In the genomic region with DNA sequence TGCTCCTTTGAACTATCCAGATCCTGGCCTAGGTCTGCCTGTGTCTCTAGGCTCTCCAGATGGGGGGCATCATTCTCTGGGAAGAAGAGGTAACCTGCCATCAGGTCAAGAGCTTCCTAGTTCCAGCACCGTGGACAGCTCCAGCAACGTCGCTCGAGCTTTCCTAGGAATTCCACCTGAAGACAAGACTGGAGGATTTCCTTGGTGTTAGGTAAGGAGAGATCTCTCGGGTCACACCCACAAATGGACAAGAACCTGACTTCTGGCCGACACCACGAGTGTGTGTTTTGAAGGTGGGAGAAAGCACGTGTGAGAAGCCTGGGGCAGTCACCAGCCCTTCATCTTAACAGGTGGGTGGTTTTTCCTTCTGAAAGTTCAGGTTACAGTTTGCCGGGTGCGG, we compare ENCODE assay signal across 13 cellular contexts. TPM values are rescaled to one million over a fixed set of nuclear protein-coding genes. Genes with fewer than 3 reads are reported as not detected.
A peak's percentile ranks its signal among the peaks of the same experiment; 100 is the strongest.
DNase-seq lines count a peak whose midpoint lies in the region; ATAC-seq and TF ChIP-seq lines count a peak whose summit lies in the region.
"Had no signal": no experiment of that assay in that cellular context is flagged by ENCODE, and none has a peak within 500 bp of the region (broad histone marks: within the 10 kb centered on the region; RNA-seq: fewer than 3 reads in every experiment).

No MANE protein-coding gene starts in this region.

- peak; percentile 21 for DNase-seq in activated CD8-positive, alpha-beta T cell treated with anti-CD3 and anti-CD28 coated beads, Interleukin-2, amount 10 ng/mL, durations not matched to agents 7 days and 5 days
- DNase-seq in activated CD8-positive, alpha-beta T cell treated with anti-CD3 and anti-CD28 coated beads for 36 hours = no peak
- DNase-seq in RWPE1 (ENCODE audit: low spot score) = peak; percentile 23
- DNase-seq in fibroblast of villous mesenchyme (ENCODE audit: low read depth) = peak; percentile 23
- DNase-seq in smooth muscle cell of the brain vasculature (ENCODE audit: low read depth, low spot score) = peak; percentile 6
- no peak for DNase-seq in NCI-H1436 (lab: John Stamatoyannopoulos, UW)
- no peak for DNase-seq in COR-L47 (lab: John Stamatoyannopoulos, UW)
- DNase-seq in aorta = no peak
- DNase-seq: amygdala, GF-D8, NCI-H510A treated with DMSO at 0.1 percent for 48 hours, sigmoid colon had no signal

- H3K27ac ChIP-seq in RWPE1 (no peak overlapping the region), aorta (ENCODE audit: low read depth in 1 of 2, low read length in 2 of 2) (no peak overlapping the region)
- H3K27ac ChIP-seq: sigmoid colon had no signal

- H3K4me3 Mint-ChIP-seq in activated CD8-positive, alpha-beta T cell treated with anti-CD3 and anti-CD28 coated beads, Interleukin-2, amount 10 ng/mL, durations not matched to agents 7 days and 5 days = no peak overlapping the region
- H3K4me3 Mint-ChIP-seq in activated CD8-positive, alpha-beta T cell treated with anti-CD3 and anti-CD28 coated beads for 36 hours = no peak overlapping the region

- no peaks in the 10 kb centered on the region for H3K36me3 ChIP-seq in aorta (ENCODE audit: control insufficient read depth in 1 of 2, insufficient read depth in 2 of 2, low read length in 1 of 2)
- H3K36me3 ChIP-seq: sigmoid colon had no signal

- 27 to 28% methylated on average over 10 of the region's 10 CpGs for WGBS in aorta, 2 donors

- TF ChIP-seq CTCF in activated CD8-positive, alpha-beta T cell treated with anti-CD3 and anti-CD28 coated beads for 36 hours (IDR thresholded peaks at IDR 0.05) = no peak
- TF ChIP-seq CTCF in RWPE1 (conservative IDR thresholded peaks at IDR 0.05; ENCODE audit: low read depth) = no peak
- no peak for TF ChIP-seq CTCF in fibroblast of villous mesenchyme (IDR thresholded peaks at IDR 0.05; ENCODE audit: insufficient read depth, low read depth, low read length)

- intact Hi-C loops in activated CD8-positive, alpha-beta T cell treated with anti-CD3 and anti-CD28 coated beads for 36 hours (cut with micrococcal nuclease) = no loop called here
- intact Hi-C loops in aorta (cut with DNase I) = no loop called here

- no peak for ATAC-seq in activated CD8-positive, alpha-beta T cell treated with anti-CD3 and anti-CD28 coated beads, Interleukin-2, amount 10 ng/mL, durations not matched to agents 7 days and 5 days
- no peak for ATAC-seq in activated CD8-positive, alpha-beta T cell treated with anti-CD3 and anti-CD28 coated beads for 36 hours
- no peak for ATAC-seq in aorta (ENCODE audit: low FRiP score)

- POLR2A ChIA-PET in activated CD8-positive, alpha-beta T cell treated with anti-CD3 and anti-CD28 coated beads, Interleukin-2, amount 10 ng/mL, durations not matched to agents 7 days and 5 days (lab: Charles Lee) = no interaction called here
- POLR2A ChIA-PET in activated CD8-positive, alpha-beta T cell treated with anti-CD3 and anti-CD28 coated beads for 36 hours (lab: Charles Lee) = interaction anchor here (1.0 to 1.6 kb wide), 3 partner anchors 10 to 21 kb away, joined by 3 to 6 read pairs (median 3); no protein-coding TSS in a partner anchor
- POLR2A ChIA-PET in RWPE1 (lab: Yijun Ruan, JAX; ENCODE audit: low non-redundant PET) = no interaction called here

- CTCF ChIA-PET in activated CD8-positive, alpha-beta T cell treated with anti-CD3 and anti-CD28 coated beads, Interleukin-2, amount 10 ng/mL, durations not matched to agents 7 days and 5 days (lab: Charles Lee) = no interaction called here
- CTCF ChIA-PET in activated CD8-positive, alpha-beta T cell treated with anti-CD3 and anti-CD28 coated beads for 36 hours (lab: Charles Lee) = interaction anchor here (1.3 to 1.7 kb wide), 4 partner anchors 9 to 79 kb away, joined by 4 to 5 read pairs (median 4); no protein-coding TSS in a partner anchor
- CTCF ChIA-PET in RWPE1 (lab: Yijun Ruan, JAX) = interaction anchor here (0.6 kb wide), 1 partner anchor 30 kb away, joined by 3 read pairs; no protein-coding TSS in a partner anchor

- H3K27me3 ChIP-seq in aorta (ENCODE audit: control insufficient read depth in 1 of 2, insufficient read depth in 2 of 2, low read length in 1 of 2) = no peaks in the 10 kb centered on the region

- H3K9me3 Mint-ChIP-seq in activated CD8-positive, alpha-beta T cell treated with anti-CD3 and anti-CD28 coated beads, Interleukin-2, amount 10 ng/mL, durations not matched to agents 7 days and 5 days (ENCODE audit: insufficient read depth) = no peaks in the 10 kb centered on the region
- no peaks in the 10 kb centered on the region for H3K9me3 Mint-ChIP-seq in activated CD8-positive, alpha-beta T cell treated with anti-CD3 and anti-CD28 coated beads for 36 hours

- no peaks in the 10 kb centered on the region for H3K4me1 ChIP-seq in aorta (ENCODE audit: control insufficient read depth in 1 of 2, insufficient read depth in 2 of 2, low read length in 2 of 2)
- H3K4me1 ChIP-seq: sigmoid colon had no signal

- no peak overlapping the region for H3K27ac Mint-ChIP-seq in activated CD8-positive, alpha-beta T cell treated with anti-CD3 and anti-CD28 coated beads, Interleukin-2, amount 10 ng/mL, durations not matched to agents 7 days and 5 days
- no peak overlapping the region for H3K27ac Mint-ChIP-seq in activated CD8-positive, alpha-beta T cell treated with anti-CD3 and anti-CD28 coated beads for 36 hours

- H3K4me3 ChIP-seq in fibroblast of villous mesenchyme (ENCODE audit: low read depth, low read length) (no peak overlapping the region), aorta (ENCODE audit: low read length in 2 of 2) (no peak overlapping the region)
- H3K4me3 ChIP-seq: sigmoid colon had no signal

- peaks cover 2% of the 10 kb centered on the region for H3K9me3 ChIP-seq in aorta (ENCODE audit: control insufficient read depth, low read length)
- H3K9me3 ChIP-seq: sigmoid colon had no signal

- H3K36me3 Mint-ChIP-seq in activated CD8-positive, alpha-beta T cell treated with anti-CD3 and anti-CD28 coated beads, Interleukin-2, amount 10 ng/mL, durations not matched to agents 7 days and 5 days (ENCODE audit: low read depth) = no peaks in the 10 kb centered on the region
- H3K36me3 Mint-ChIP-seq in activated CD8-positive, alpha-beta T cell treated with anti-CD3 and anti-CD28 coated beads for 36 hours (ENCODE audit: low read depth) = no peaks in the 10 kb centered on the region

- H3K27me3 Mint-ChIP-seq in activated CD8-positive, alpha-beta T cell treated with anti-CD3 and anti-CD28 coated beads, Interleukin-2, amount 10 ng/mL, durations not matched to agents 7 days and 5 days (ENCODE audit: low read depth) = peaks cover 11% of the 10 kb centered on the region
- peaks cover 18% of the 10 kb centered on the region for H3K27me3 Mint-ChIP-seq in activated CD8-positive, alpha-beta T cell treated with anti-CD3 and anti-CD28 coated beads for 36 hours

- no peaks in the 10 kb centered on the region for H3K4me1 Mint-ChIP-seq in activated CD8-positive, alpha-beta T cell treated with anti-CD3 and anti-CD28 coated beads, Interleukin-2, amount 10 ng/mL, durations not matched to agents 7 days and 5 days (ENCODE audit: low read depth)
- no peaks in the 10 kb centered on the region for H3K4me1 Mint-ChIP-seq in activated CD8-positive, alpha-beta T cell treated with anti-CD3 and anti-CD28 coated beads for 36 hours (ENCODE audit: low read depth)

RNA-seq across cellular contexts. Expression of a gene that starts 1.2 kb away (rescaled TPM):
- not detected for total RNA-seq in activated CD8-positive, alpha-beta T cell treated with anti-CD3 and anti-CD28 coated beads, Interleukin-2, amount 10 ng/mL, durations not matched to agents 7 days and 5 days
- total RNA-seq in activated CD8-positive, alpha-beta T cell treated with anti-CD3 and anti-CD28 coated beads for 36 hours = not detected
- total RNA-seq in fibroblast of villous mesenchyme (not detected in 2 replicates), aorta (not detected)
- polyA plus RNA-seq in aorta = not detected
- total RNA-seq: activated CD8-positive, alpha-beta memory T cell treated with anti-CD3 and anti-CD28 coated beads for 36 hours; sigmoid colon had no signal
- polyA plus RNA-seq: sigmoid colon had no signal

RNA-seq across cellular contexts. Expression of a gene that starts 10.7 kb away (rescaled TPM):
- total RNA-seq in activated CD8-positive, alpha-beta T cell treated with anti-CD3 and anti-CD28 coated beads, Interleukin-2, amount 10 ng/mL, durations not matched to agents 7 days and 5 days = under 1 TPM in 1 of 2 experiments, not detected in 1; 0.26 TPM
- total RNA-seq in activated CD8-positive, alpha-beta T cell treated with anti-CD3 and anti-CD28 coated beads for 36 hours = 1 to 10 TPM in 1 of 2 experiments, under 1 TPM in 1; 0.43 to 2.3 TPM
- total RNA-seq in fibroblast of villous mesenchyme (not detected in 2 replicates), aorta (under 1 TPM; 0.39 to 0.84 TPM)
- under 1 TPM in 1 of 2 donors, not detected in 1; 0.15 TPM for polyA plus RNA-seq in aorta
- total RNA-seq: sigmoid colon had no signal
- polyA plus RNA-seq: sigmoid colon had no signal

RNA-seq across cellular contexts. Expression of a gene that starts 41.6 kb away (rescaled TPM):
- not detected for total RNA-seq in activated CD8-positive, alpha-beta T cell treated with anti-CD3 and anti-CD28 coated beads, Interleukin-2, amount 10 ng/mL, durations not matched to agents 7 days and 5 days
- total RNA-seq in activated CD8-positive, alpha-beta T cell treated with anti-CD3 and anti-CD28 coated beads for 36 hours = not detected
- not detected in 2 replicates for total RNA-seq in fibroblast of villous mesenchyme
- not detected for total RNA-seq in aorta
- not detected for polyA plus RNA-seq in aorta
- total RNA-seq: activated CD8-positive, alpha-beta memory T cell treated with anti-CD3 and anti-CD28 coated beads for 36 hours had no signal

RNA-seq across cellular contexts. Expression of a gene that starts 44.0 kb away (rescaled TPM):
- total RNA-seq in activated CD8-positive, alpha-beta T cell treated with anti-CD3 and anti-CD28 coated beads, Interleukin-2, amount 10 ng/mL, durations not matched to agents 7 days and 5 days = 100 to 1,000 TPM; 185 to 191 TPM
- 100 to 1,000 TPM; 284 to 290 TPM for total RNA-seq in activated CD8-positive, alpha-beta T cell treated with anti-CD3 and anti-CD28 coated beads for 36 hours
- total RNA-seq in fibroblast of villous mesenchyme (61.7 and 67.3 TPM in 2 replicates), aorta (10 to 100 TPM; 43.2 to 48.7 TPM)
- 10 to 100 TPM; 37.8 to 44.9 TPM for polyA plus RNA-seq in aorta

RNA-seq across cellular contexts. Expression of a gene that starts 47.2 kb away (rescaled TPM):
- 100 to 1,000 TPM; 103 to 120 TPM for total RNA-seq in activated CD8-positive, alpha-beta T cell treated with anti-CD3 and anti-CD28 coated beads, Interleukin-2, amount 10 ng/mL, durations not matched to agents 7 days and 5 days
- 100 to 1,000 TPM; 294 to 300 TPM for total RNA-seq in activated CD8-positive, alpha-beta T cell treated with anti-CD3 and anti-CD28 coated beads for 36 hours
- total RNA-seq in fibroblast of villous mesenchyme (16.4 and 26.3 TPM in 2 replicates), aorta (10 to 100 TPM; 59.7 to 97.8 TPM)
- polyA plus RNA-seq in aorta = 10 to 100 TPM; 28.0 to 30.4 TPM

Comparison
In these comparisons a context has a peak if more than half of its experiments do, and no peak if none do; other contexts are left out.
1. DNase-seq: peak in activated CD8-positive, alpha-beta T cell treated with anti-CD3 and anti-CD28 coated beads, Interleukin-2, amount 10 ng/mL, durations not matched to agents 7 days and 5 days (single experiment), RWPE1 (single experiment), fibroblast of villous mesenchyme (single experiment) and smooth muscle cell of the brain vasculature (single experiment); none in activated CD8-positive, alpha-beta T cell treated with anti-CD3 and anti-CD28 coated beads for 36 hours (single experiment), NCI-H1436 (single experiment), COR-L47 (single experiment) and aorta (0 of 2).